ENCODE assay signal across 20 cellular contexts in the genomic region with DNA sequence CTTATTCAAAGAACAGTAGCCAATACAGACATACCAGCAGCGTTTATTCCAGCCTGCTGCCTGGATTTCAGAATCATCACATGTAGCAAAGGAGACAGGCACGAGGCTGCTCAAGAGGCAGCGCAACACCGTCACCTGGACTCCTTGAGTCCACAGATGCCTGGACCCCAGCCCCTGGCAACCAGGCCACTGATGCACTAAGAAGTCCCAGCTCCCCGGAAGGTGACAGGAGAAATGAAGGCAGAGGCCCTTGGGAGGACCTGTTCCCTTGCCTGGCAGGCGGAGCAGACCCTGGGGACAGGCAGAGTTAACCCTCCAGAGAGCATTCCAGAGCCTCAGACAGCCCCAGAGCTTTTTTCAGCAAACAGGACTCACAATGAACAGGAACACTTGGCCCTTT. TPM values are rescaled to one million over a fixed set of nuclear protein-coding genes. Genes with fewer than 3 reads are reported as not detected.
"Had no signal": no experiment of that assay in that cellular context is flagged by ENCODE, and none has a peak within 500 bp of the region (broad histone marks: within the 10 kb centered on the region; RNA-seq: fewer than 3 reads in every experiment).

No MANE protein-coding gene starts in this region.

- H3K9me3 Mint-ChIP-seq: activated CD4-positive, alpha-beta memory T cell treated with anti-CD3 and anti-CD28 coated beads, Interleukin-2, amount 10 ng/mL, durations not matched to agents 7 days and 5 days; activated CD4-positive, alpha-beta T cell treated with anti-CD3 and anti-CD28 coated beads, Interleukin-2, amount 10 ng/mL, durations not matched to agents 24 days and 14 days; activated naive CD4-positive, alpha-beta T cell treated with anti-CD3 and anti-CD28 coated beads, Interleukin-2, amount 50 U/mL, for 72 hours; activated T-helper 17 cell treated with anti-CD3 and anti-CD28 coated beads, Interleukin-2, amount 50 U/mL, for 72 hours; central memory CD8-positive, alpha-beta T cell; neural crest cell had no signal

- DNase-seq: activated CD4-positive, alpha-beta memory T cell treated with anti-CD3 and anti-CD28 coated beads, Interleukin-2, amount 10 ng/mL, durations not matched to agents 7 days and 5 days; activated CD4-positive, alpha-beta T cell treated with anti-CD3 and anti-CD28 coated beads, Interleukin-2, amount 10 ng/mL, durations not matched to agents 24 days and 14 days; activated T-cell treated with anti-CD3 and anti-CD28 coated beads, Interleukin-2, amount 50 U/mL, for 1 hour; colonic mucosa; foreskin fibroblast; heart right ventricle; lower lobe of right lung; mesendoderm; occipital lobe; stimulated activated CD4-positive, alpha-beta T cell treated with anti-CD3 and anti-CD28 coated beads, Interleukin-4, amount 100 ng/mL, for 24 hours; stimulated activated naive CD4-positive, alpha-beta T cell treated with Interleukin-2 at 50 U/mL for 16 hours; thyroid gland had no signal

- H3K4me1 Mint-ChIP-seq: activated T-helper 17 cell treated with anti-CD3 and anti-CD28 coated beads, Interleukin-2, amount 50 U/mL, for 72 hours had no signal

- H3K36me3 Mint-ChIP-seq: activated naive CD4-positive, alpha-beta T cell treated with anti-CD3 and anti-CD28 coated beads, Interleukin-2, amount 50 U/mL, for 72 hours had no signal

- H3K27ac Mint-ChIP-seq: activated CD4-positive, alpha-beta memory T cell treated with anti-CD3 and anti-CD28 coated beads, Interleukin-2, amount 10 ng/mL, durations not matched to agents 7 days and 5 days; activated CD4-positive, alpha-beta T cell treated with anti-CD3 and anti-CD28 coated beads, Interleukin-2, amount 10 ng/mL, durations not matched to agents 24 days and 14 days; activated naive CD4-positive, alpha-beta T cell treated with anti-CD3 and anti-CD28 coated beads, Interleukin-2, amount 50 U/mL, for 72 hours; activated T-helper 17 cell treated with anti-CD3 and anti-CD28 coated beads, Interleukin-2, amount 50 U/mL, for 72 hours had no signal

- H3K27me3 Mint-ChIP-seq: activated CD4-positive, alpha-beta memory T cell treated with anti-CD3 and anti-CD28 coated beads, Interleukin-2, amount 10 ng/mL, durations not matched to agents 7 days and 5 days; activated CD4-positive, alpha-beta T cell treated with anti-CD3 and anti-CD28 coated beads, Interleukin-2, amount 10 ng/mL, durations not matched to agents 24 days and 14 days; activated T-helper 17 cell treated with anti-CD3 and anti-CD28 coated beads, Interleukin-2, amount 50 U/mL, for 72 hours; central memory CD8-positive, alpha-beta T cell had no signal

- ATAC-seq: activated CD4-positive, CD25-positive, alpha-beta regulatory T cell treated with anti-CD3 and anti-CD28 coated beads, Interleukin-2, amount 50 U/mL, for 24 hours; activated naive CD4-positive, alpha-beta T cell treated with anti-CD3 and anti-CD28 coated beads, Interleukin-2, amount 50 U/mL, for 72 hours; activated T-helper 17 cell treated with anti-CD3 and anti-CD28 coated beads, Interleukin-2, amount 50 U/mL, for 72 hours; heart right ventricle; left lobe of liver; lower lobe of right lung; mucosa of descending colon had no signal

- H3K4me3 Mint-ChIP-seq: activated CD4-positive, alpha-beta memory T cell treated with anti-CD3 and anti-CD28 coated beads, Interleukin-2, amount 10 ng/mL, durations not matched to agents 7 days and 5 days; activated CD4-positive, alpha-beta T cell treated with anti-CD3 and anti-CD28 coated beads, Interleukin-2, amount 10 ng/mL, durations not matched to agents 24 days and 14 days; activated T-helper 17 cell treated with anti-CD3 and anti-CD28 coated beads, Interleukin-2, amount 50 U/mL, for 72 hours; central memory CD8-positive, alpha-beta T cell; neural crest cell had no signal

RNA-seq across cellular contexts. Expression of gene SMIM5, which starts 16.5 kb away (rescaled TPM):
- total RNA-seq: activated CD4-positive, alpha-beta memory T cell treated with anti-CD3 and anti-CD28 coated beads, Interleukin-2, amount 10 ng/mL, durations not matched to agents 7 days and 5 days; ascending aorta; neural crest cell had no signal
